ENCODE assay signal across 17 cellular contexts in the genomic region with DNA sequence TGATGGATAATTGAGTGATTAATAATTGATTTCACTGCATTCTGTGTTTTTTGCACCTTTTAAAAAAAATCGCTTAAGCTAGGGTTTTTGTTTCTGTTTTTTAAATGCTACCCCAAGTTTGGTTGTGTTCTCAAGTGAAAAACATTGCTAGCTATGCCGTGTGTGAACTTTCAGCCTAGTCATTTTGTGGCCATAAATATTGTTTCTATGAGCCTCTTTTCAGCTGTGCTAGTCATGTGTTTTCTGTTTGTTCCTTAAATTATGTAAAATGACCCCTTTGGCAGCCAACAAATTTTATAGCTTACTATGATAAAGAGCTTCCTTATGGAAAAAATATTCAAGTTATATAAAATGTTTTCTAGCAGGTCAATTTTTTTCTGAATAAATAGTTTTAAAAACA.
"Had no signal": no experiment of that assay in that cellular context is flagged by ENCODE, and none has a peak within 500 bp of the region (broad histone marks: within the 10 kb centered on the region; RNA-seq: fewer than 3 reads in every experiment).

No MANE protein-coding gene starts in this region.

- H3K36me3 ChIP-seq: colonic mucosa, neutrophil, right atrium auricular region, thoracic aorta had no signal

- ATAC-seq: foreskin keratinocyte; naive thymus-derived CD8-positive, alpha-beta T cell had no signal

- H3K27ac ChIP-seq: colonic mucosa, foreskin keratinocyte, neutrophil, right atrium auricular region, stomach, thoracic aorta had no signal

- H3K4me3 ChIP-seq: colonic mucosa, right atrium auricular region, stomach, thoracic aorta had no signal

- H3K4me1 ChIP-seq: colonic mucosa, foreskin keratinocyte, right atrium auricular region had no signal

- H3K9me3 ChIP-seq: colonic mucosa, neutrophil, right atrium auricular region, stomach, thoracic aorta had no signal

- H3K27me3 ChIP-seq: colonic mucosa, foreskin keratinocyte, neutrophil, right atrium auricular region, stomach had no signal

- DNase-seq: colonic mucosa; dermis blood vessel endothelial cell; erythroblast; foreskin keratinocyte; head of caudate nucleus; hippocampal formation; naive thymus-derived CD8-positive, alpha-beta T cell; posterior cingulate gyrus; small intestine; stimulated activated CD4-positive, alpha-beta T cell treated with anti-CD3 and anti-CD28 coated beads, Interleukin-12 subunit alpha, Interleukin-12 subunit beta, amount 100 ng/mL, for 4 hours; stimulated activated naive CD4-positive, alpha-beta T cell; stomach; substantia nigra; trophoblast cell had no signal
